ENCODE assay signal across 23 cellular contexts in genomic region chr6:79864421-79864820, GRCh38.
"Had no signal": no experiment of that assay in that cellular context is flagged by ENCODE, and none has a peak within 500 bp of the region (broad histone marks: within the 10 kb centered on the region; RNA-seq: fewer than 3 reads in every experiment).

No MANE protein-coding gene starts in this region.

- H2AFZ ChIP-seq: hepatocyte had no signal

- H3K4me3 ChIP-seq: cardiac muscle cell, esophagus squamous epithelium, gastrocnemius medialis, hepatocyte, right atrium auricular region, smooth muscle cell, suprapubic skin, tibial artery had no signal

- H3K36me3 Mint-ChIP-seq: activated CD4-positive, alpha-beta memory T cell treated with anti-CD3 and anti-CD28 coated beads for 36 hours; activated naive CD4-positive, alpha-beta T cell treated with anti-CD3 and anti-CD28 coated beads, Interleukin-2, amount 50 U/mL, for 24 hours; naive B cell; stimulated activated naive B cell treated with anti-CD40 and anti-IgM and Interleukin-4, amounts not matched to agents 10 μg/mL and 1 μg/mL and 100 μg/mL, for 72 hours had no signal

- H3K36me3 ChIP-seq: cardiac muscle cell, esophagus squamous epithelium, gastrocnemius medialis, right atrium auricular region, suprapubic skin, tibial artery had no signal

- H3K27ac Mint-ChIP-seq: activated CD4-positive, alpha-beta memory T cell treated with anti-CD3 and anti-CD28 coated beads for 36 hours; activated CD4-positive, alpha-beta T cell treated with anti-CD3 and anti-CD28 coated beads, Interleukin-2, amount 10 ng/mL, durations not matched to agents 24 days and 14 days; activated naive CD4-positive, alpha-beta T cell treated with anti-CD3 and anti-CD28 coated beads, Interleukin-2, amount 50 U/mL, for 24 hours; activated T-cell treated with anti-CD3 and anti-CD28 coated beads, Interleukin-2, amount 50 U/mL, for 24 hours; naive B cell; nephron progenitor cell; stimulated activated naive B cell treated with anti-CD40 and anti-IgM and Interleukin-4, amounts not matched to agents 10 μg/mL and 1 μg/mL and 100 μg/mL, for 72 hours; T-helper 17 cell had no signal

- H3K4me3 Mint-ChIP-seq: activated CD4-positive, alpha-beta memory T cell treated with anti-CD3 and anti-CD28 coated beads for 36 hours; activated CD4-positive, alpha-beta T cell treated with anti-CD3 and anti-CD28 coated beads, Interleukin-2, amount 10 ng/mL, durations not matched to agents 24 days and 14 days; activated naive CD4-positive, alpha-beta T cell treated with anti-CD3 and anti-CD28 coated beads, Interleukin-2, amount 50 U/mL, for 24 hours; activated T-cell treated with anti-CD3 and anti-CD28 coated beads, Interleukin-2, amount 50 U/mL, for 24 hours; naive B cell; nephron progenitor cell; stimulated activated naive B cell treated with anti-CD40 and anti-IgM and Interleukin-4, amounts not matched to agents 10 μg/mL and 1 μg/mL and 100 μg/mL, for 72 hours; T-helper 17 cell had no signal

- H3K27me3 ChIP-seq: cardiac muscle cell, esophagus squamous epithelium, gastrocnemius medialis, hepatocyte, right atrium auricular region, suprapubic skin, tibial artery had no signal

- H3K4me1 ChIP-seq: right atrium auricular region had no signal

- DNase-seq: activated CD4-positive, alpha-beta memory T cell treated with anti-CD3 and anti-CD28 coated beads for 36 hours; activated CD4-positive, alpha-beta T cell treated with anti-CD3 and anti-CD28 coated beads, Interleukin-2, amount 10 ng/mL, durations not matched to agents 24 days and 14 days; activated CD4-positive, CD25-positive, alpha-beta regulatory T cell treated with anti-CD3 and anti-CD28 coated beads, Interleukin-2, amount 50 U/mL, for 72 hours; activated CD8-positive, alpha-beta memory T cell treated with anti-CD3 and anti-CD28 coated beads, Interleukin-2, amount 50 U/mL, for 48 hours; activated T-cell treated with anti-CD3 and anti-CD28 coated beads, Interleukin-2, amount 50 U/mL, for 24 hours; esophagus squamous epithelium; gastrocnemius medialis; islet precursor cell; left cardiac atrium; mammary epithelial cell; naive B cell; nephron progenitor cell; nucleus accumbens; stimulated activated CD4-positive, alpha-beta T cell treated with anti-CD3 and anti-CD28 coated beads, Interleukin-2, amount 100 ng/mL, for 24 hours; stimulated activated naive B cell treated with anti-CD40 and anti-IgM and Interleukin-4, amounts not matched to agents 10 μg/mL and 1 μg/mL and 100 μg/mL, for 72 hours; T-helper 17 cell; tibial artery had no signal

- H3K27ac ChIP-seq: cardiac muscle cell, esophagus squamous epithelium, gastrocnemius medialis, hepatocyte, right atrium auricular region, suprapubic skin, tibial artery had no signal

- H3K27me3 Mint-ChIP-seq: activated naive CD4-positive, alpha-beta T cell treated with anti-CD3 and anti-CD28 coated beads, Interleukin-2, amount 50 U/mL, for 24 hours; T-helper 17 cell had no signal

- H3K4me2 ChIP-seq: hepatocyte, smooth muscle cell had no signal

- ATAC-seq: gastrocnemius medialis; left cardiac atrium; stimulated activated naive B cell treated with anti-CD40 and anti-IgM and Interleukin-4, amounts not matched to agents 10 μg/mL and 1 μg/mL and 100 μg/mL, for 72 hours; T-helper 17 cell had no signal

- H3K9me3 ChIP-seq: esophagus squamous epithelium, gastrocnemius medialis, right atrium auricular region, suprapubic skin, tibial artery had no signal

- H3K79me2 ChIP-seq: hepatocyte had no signal

- H3K9me3 Mint-ChIP-seq: activated CD4-positive, alpha-beta memory T cell treated with anti-CD3 and anti-CD28 coated beads for 36 hours; activated CD4-positive, alpha-beta T cell treated with anti-CD3 and anti-CD28 coated beads, Interleukin-2, amount 10 ng/mL, durations not matched to agents 24 days and 14 days; activated naive CD4-positive, alpha-beta T cell treated with anti-CD3 and anti-CD28 coated beads, Interleukin-2, amount 50 U/mL, for 24 hours; activated T-cell treated with anti-CD3 and anti-CD28 coated beads, Interleukin-2, amount 50 U/mL, for 24 hours; naive B cell; nephron progenitor cell; stimulated activated naive B cell treated with anti-CD40 and anti-IgM and Interleukin-4, amounts not matched to agents 10 μg/mL and 1 μg/mL and 100 μg/mL, for 72 hours had no signal
